11 cellular contexts compared by ENCODE assay signal in genomic region chrX:153004780-153005179, GRCh38. TPM values are rescaled to one million over a fixed set of nuclear protein-coding genes. Genes with fewer than 3 reads are reported as not detected.
"Had no signal": no experiment of that assay in that cellular context is flagged by ENCODE, and none has a peak within 500 bp of the region (broad histone marks: within the 10 kb centered on the region; RNA-seq: fewer than 3 reads in every experiment).

No MANE protein-coding gene starts in this region.

- H3K9ac ChIP-seq: GM23248 had no signal

- H3K4me3 Mint-ChIP-seq: GM23338, HFFc6 had no signal

- H3K4me3 ChIP-seq: GM23248, GM23338, HAP-1 had no signal

- H3K36me3 ChIP-seq: HAP-1 had no signal

- FAIRE-seq: H1, H54 had no signal

- H3K4me2 ChIP-seq: GM23338 had no signal

- H3K27ac Mint-ChIP-seq: GM23338, HFFc6 had no signal

- H2AFZ ChIP-seq: GM23248, GM23338 had no signal

- H3K4me1 ChIP-seq: HAP-1 had no signal

- ATAC-seq: GM23338, HCT116 had no signal

- H3K4me1 Mint-ChIP-seq: GM23338 had no signal

- H3K27ac ChIP-seq: GM23248 had no signal

- DNase-seq: GM23248, GOT3, H7, HCEC 1CT, HFFc6 had no signal

RNA-seq across cellular contexts. Expression of gene PNMA5, which starts 10.9 kb away (rescaled TPM):
- total RNA-seq: GM23248, H4, H7, HFFc6 had no signal
- polyA plus RNA-seq: GM23248 had no signal

RNA-seq across cellular contexts. Expression of gene PNMA3, which starts 51.5 kb away (rescaled TPM):
- total RNA-seq: GM23248, HFFc6 had no signal
- polyA plus RNA-seq: GM23248 had no signal
